ENCODE assay signal across 15 cellular contexts in genomic region chr3:11495948-11496557, GRCh38.
DNase-seq lines count a peak whose midpoint lies in the region; ATAC-seq, FAIRE-seq and TF ChIP-seq lines count a peak whose summit lies in the region.
"Had no signal": no experiment of that assay in that cellular context is flagged by ENCODE, and none has a peak within 500 bp of the region (broad histone marks: within the 10 kb centered on the region; RNA-seq: fewer than 3 reads in every experiment).

No MANE protein-coding gene starts in this region.

- no peak overlapping the region for H3K14ac ChIP-seq in H1 (ENCODE audit: insufficient read length)

- H4K5ac ChIP-seq in H1 (ENCODE audit: insufficient read length, low read depth, low read length): no peak overlapping the region

- CTCF ChIA-PET in H1 (lab: Charles Lee; ENCODE audit: partially characterized antibody): interaction anchor here (0.7 kb wide), 1 partner anchor 25 kb away, joined by 3 read pairs; no protein-coding TSS in a partner anchor

- H3K4me3 Mint-ChIP-seq in natural killer cell treated with Interleukin-12 subunit alpha and Interleukin-12 subunit beta and Interleukin-15 and Interleukin-18, amount 100 ng/mL, for 72 hours: no peak overlapping the region
- H3K4me3 Mint-ChIP-seq: CD8-positive, alpha-beta T cell; T-helper 1 cell treated with Interleukin-12 subunit alpha and Interleukin-12 subunit beta and Interleukin-4 antibody, amounts not matched to agents 30 μg/mL and 1 μg/mL, for 36 hours had no signal

- no peak overlapping the region for H3K4ac ChIP-seq in H1 (replicated peaks; ENCODE audit: insufficient read length, low read depth, low read length)

- H4K91ac ChIP-seq in H1 (replicated peaks; ENCODE audit: insufficient read length, low read length): no peak overlapping the region

- no peaks in the 10 kb centered on the region for H3K36me3 Mint-ChIP-seq in natural killer cell treated with Interleukin-12 subunit alpha and Interleukin-12 subunit beta and Interleukin-15 and Interleukin-18, amount 100 ng/mL, for 72 hours

- no peak overlapping the region for H2AK5ac ChIP-seq in H1 (ENCODE audit: low read depth, low read length)

- H3K79me2 ChIP-seq in H1 (ENCODE audit: control insufficient read depth in 1 of 2, insufficient read depth in 2 of 2, low read length in 2 of 2): no peaks in the 10 kb centered on the region

- H4K20me1 ChIP-seq in H1 (replicated peaks in 1 of 2; ENCODE audit: control insufficient read depth in 1 of 2, insufficient read depth in 2 of 2, low read length in 2 of 2): no peaks in the 10 kb centered on the region

- no peak overlapping the region for H2BK12ac ChIP-seq in H1 (ENCODE audit: low read depth, low read length)

- no peak overlapping the region for H2BK120ac ChIP-seq in H1 (replicated peaks; ENCODE audit: low read depth, low read length)

- WGBS in H1 (ENCODE audit: extremely low coverage in 1 of 2, insufficient coverage in 1 of 2, insufficient read length in 1 of 2, insufficient replicate concordance in 2 of 2, low coverage in 1 of 2, low lambda C conversion rate in 2 of 2, missing lambda C conversion rate in 1 of 2), 2 experiments: 46% methylated on average over 11 of the region's 11 CpGs; no CpG with 5 or more reads in 1 of the 2 experiments

- peak overlapping the region; percentile 23; the same call in 1 of the 2 replicates for H2BK15ac ChIP-seq in H1 (ENCODE audit: low read length)

- H4K8ac ChIP-seq in H1 (ENCODE audit: extremely low read depth, insufficient read depth, low read length): no peak overlapping the region

- H3K4me1 ChIP-seq in H1 (replicated peaks in 1 of 4; ENCODE audit: control insufficient read depth in 3 of 4, insufficient read depth in 4 of 4, low read length in 3 of 4): peaks cover 0 to 12% (median 8%) of the 10 kb centered on the region in 4 experiments; a peak in 3 of 7 replicates
- H3K4me1 ChIP-seq in left lung: peaks cover 3 to 38% of the 10 kb centered on the region in 2 donors
- peaks cover 23 to 40% of the 10 kb centered on the region in 2 donors for H3K4me1 ChIP-seq in thoracic aorta (ENCODE audit: control insufficient read depth in 1 of 2, low read depth in 2 of 2)

- peak; percentile 76 for FAIRE-seq in H1 (lab: Jason Lieb, UNC)

- no peak overlapping the region for H3K27ac ChIP-seq in H1 (ENCODE audit: low read depth, low read length)
- peak overlapping the region in 1 of 2 donors; percentile 16 for H3K27ac ChIP-seq in left lung
- peak overlapping the region; percentile 65 to 80 for H3K27ac ChIP-seq in thoracic aorta
- H3K27ac ChIP-seq: 22Rv1, gastrocnemius medialis had no signal

- intact Hi-C loops in left lung (cut with DNase I): no loop called here

- no peak overlapping the region for H3K27ac Mint-ChIP-seq in natural killer cell treated with Interleukin-12 subunit alpha and Interleukin-12 subunit beta and Interleukin-15 and Interleukin-18, amount 100 ng/mL, for 72 hours
- H3K27ac Mint-ChIP-seq: CD8-positive, alpha-beta T cell; T-helper 1 cell treated with Interleukin-12 subunit alpha and Interleukin-12 subunit beta and Interleukin-4 antibody, amounts not matched to agents 30 μg/mL and 1 μg/mL, for 36 hours had no signal

- TF ChIP-seq POLR2A in H1 (IDR thresholded peaks at IDR 0.05; ENCODE audit: control extremely low read depth in 1 of 2, low read depth in 2 of 2, low read length in 2 of 2): no peak

- H3K4me1 Mint-ChIP-seq in natural killer cell treated with Interleukin-12 subunit alpha and Interleukin-12 subunit beta and Interleukin-15 and Interleukin-18, amount 100 ng/mL, for 72 hours (ENCODE audit: low read depth in 2 of 2): peaks cover 0 to 6% of the 10 kb centered on the region in 2 donors

- TF ChIP-seq CTCF in H1 (IDR thresholded peaks at IDR 0.05; ENCODE audit: control extremely low read depth in 1 of 3, insufficient read depth in 1 of 3, low read depth in 1 of 3, low read length in 3 of 3) (no peak), left lung (IDR thresholded peaks at IDR 0.05) (no peak), thoracic aorta (IDR thresholded peaks at IDR 0.05) (no peak)

- H3K4me2 ChIP-seq in H1 (ENCODE audit: insufficient read depth in 1 of 2, low read depth in 2 of 2, low read length in 2 of 2): peak overlapping the region; percentile 26 to 41

- no peaks in the 10 kb centered on the region for H3K27me3 Mint-ChIP-seq in natural killer cell treated with Interleukin-12 subunit alpha and Interleukin-12 subunit beta and Interleukin-15 and Interleukin-18, amount 100 ng/mL, for 72 hours

- no peak overlapping the region for H3K23ac ChIP-seq in H1 (ENCODE audit: insufficient read length)

- POLR2A ChIA-PET in H1 (lab: Charles Lee; ENCODE audit: partially characterized antibody): interaction anchor here (0.8 kb wide), 1 partner anchor 9 kb away, joined by 3 read pairs; no protein-coding TSS in a partner anchor

- H3K9ac ChIP-seq in H1 (replicated peaks in 1 of 4; ENCODE audit: extremely low read depth in 1 of 4, low read depth in 3 of 4, low read length in 3 of 4): no peak overlapping the region

- peak; percentile 44 for DNase-seq in NCI-H748 (lab: John Stamatoyannopoulos, UW; ENCODE audit: unreplicated experiment)
- DNase-seq in NCI-H748 treated with DMSO at 0.1 percent for 48 hours (lab: John Stamatoyannopoulos, UW): no peak
- no peak for DNase-seq in H1 (ENCODE audit: low read depth in 1 of 2, low spot score in 2 of 2)
- no peak for DNase-seq in left lung
- no peak for DNase-seq in thoracic aorta (ENCODE audit: low spot score)
- no peak for DNase-seq in natural killer cell treated with Interleukin-12 subunit alpha and Interleukin-12 subunit beta and Interleukin-15 and Interleukin-18, amount 100 ng/mL, for 72 hours (ENCODE audit: low spot score)
- DNase-seq: activated naive CD4-positive, alpha-beta T cell; CD8-positive, alpha-beta T cell; cortex of kidney; gastrocnemius medialis; NCI-H2029 had no signal

- H3K18ac ChIP-seq in H1 (ENCODE audit: extremely low read depth, low read length): no peak overlapping the region

- no peak overlapping the region for H2BK5ac ChIP-seq in H1 (ENCODE audit: low read depth, low read length)

- H3K56ac ChIP-seq in H1 (replicated peaks; ENCODE audit: insufficient read length, low read depth, low read length): no peak overlapping the region

- H3K23me2 ChIP-seq in H1 (ENCODE audit: low read depth, low read length): no peaks in the 10 kb centered on the region

- H3K27me3 ChIP-seq in H1 (replicated peaks in 1 of 4; ENCODE audit: control insufficient read depth in 3 of 4, extremely low read depth in 1 of 4, insufficient read depth in 3 of 4, low read length in 3 of 4): no peaks in the 10 kb centered on the region
- no peaks in the 10 kb centered on the region for H3K27me3 ChIP-seq in left lung
- no peaks in the 10 kb centered on the region for H3K27me3 ChIP-seq in thoracic aorta (replicated peaks; ENCODE audit: insufficient read depth)
- H3K27me3 ChIP-seq: gastrocnemius medialis had no signal

- H3K4me3 ChIP-seq in H1 (ENCODE audit: extremely low read depth in 1 of 4, insufficient read depth in 2 of 4, low read depth in 3 of 4, low read length in 4 of 4) (no peak overlapping the region), left lung (no peak overlapping the region), thoracic aorta (peak overlapping the region; percentile 3)
- H3K4me3 ChIP-seq: gastrocnemius medialis had no signal

- no peak; a peak in 1 of 4 replicates for TF ChIP-seq RAD21 in H1 (IDR thresholded peaks at IDR 0.05 in 1 of 2, conservative IDR thresholded peaks at IDR 0.05 in 1 of 2; ENCODE audit: low read depth in 2 of 2, low read length in 2 of 2)

- no peaks in the 10 kb centered on the region for H3K9me3 Mint-ChIP-seq in natural killer cell treated with Interleukin-12 subunit alpha and Interleukin-12 subunit beta and Interleukin-15 and Interleukin-18, amount 100 ng/mL, for 72 hours
- H3K9me3 Mint-ChIP-seq: CD8-positive, alpha-beta T cell had no signal

- no peak overlapping the region for H2BK20ac ChIP-seq in H1 (ENCODE audit: low read length)

- ATAC-seq in left lung: peak; percentile 74
- peak; percentile 74 for ATAC-seq in thoracic aorta (ENCODE audit: insufficient number of reproducible peaks, low FRiP score, low read depth)
- no peak for ATAC-seq in natural killer cell treated with Interleukin-12 subunit alpha and Interleukin-12 subunit beta and Interleukin-15 and Interleukin-18, amount 100 ng/mL, for 72 hours
- no peak for ATAC-seq in HG03469 (IDR thresholded peaks at IDR 0.05; ENCODE audit: unreplicated experiment)
- ATAC-seq in GM18909 (IDR thresholded peaks at IDR 0.05; ENCODE audit: poor library complexity, unreplicated experiment): no peak
- ATAC-seq: CD8-positive, alpha-beta T cell; gastrocnemius medialis had no signal

- peaks cover 14 to 15% of the 10 kb centered on the region in 2 experiments; a peak in 3 of 4 replicates for H3K9me3 ChIP-seq in H1 (ENCODE audit: insufficient read depth in 2 of 2, low read depth in 1 of 2, low read length in 1 of 2)
- H3K9me3 ChIP-seq in left lung: no peaks in the 10 kb centered on the region
- no peaks in the 10 kb centered on the region for H3K9me3 ChIP-seq in thoracic aorta
- H3K9me3 ChIP-seq: gastrocnemius medialis had no signal

- H3K36me3 ChIP-seq in H1 (ENCODE audit: control insufficient read depth in 2 of 4, insufficient read depth in 4 of 4, low read length in 3 of 4) (no peaks in the 10 kb centered on the region), left lung (no peaks in the 10 kb centered on the region), thoracic aorta (no peaks in the 10 kb centered on the region)
- H3K36me3 ChIP-seq: gastrocnemius medialis had no signal

- no peak for TF ChIP-seq EP300 in H1 (IDR thresholded peaks at IDR 0.05; ENCODE audit: borderline replicate concordance in 1 of 2, low read depth in 2 of 2, low read length in 2 of 2)

- H3K79me1 ChIP-seq in H1 (ENCODE audit: low read depth, low read length): no peaks in the 10 kb centered on the region

- H2AFZ ChIP-seq in H1 (ENCODE audit: low read length): 0 out of 2 replicates have a peak overlapping the region, but pooled peaks have one; percentile 4

TF ChIP-seq in H1, 55 proteins besides CTCF, POLR2A, EP300 and RAD21:
- TF ChIP-seq NANOG (IDR thresholded peaks at IDR 0.05; ENCODE audit: insufficient read depth, low read depth, low read length, poor library complexity, severe bottlenecking) (peak; percentile 7), RNF2 (IDR thresholded peaks at IDR 0.05; ENCODE audit: borderline replicate concordance, low read depth, low read length, missing control alignments, poor library complexity, severe bottlenecking) (no peak), SUZ12 (IDR thresholded peaks at IDR 0.05; ENCODE audit: low read length) (no peak), BACH1 (IDR thresholded peaks at IDR 0.05; ENCODE audit: low read length) (peak; percentile 32; the same call in 1 of the 2 replicates), MAX (IDR thresholded peaks at IDR 0.05) (no peak)

Comparison
In these comparisons a context has a peak if more than half of its experiments do, and no peak if none do; other contexts are left out.
1. ATAC-seq: peak in left lung (single experiment) and thoracic aorta (single experiment); none in natural killer cell treated with Interleukin-12 subunit alpha and Interleukin-12 subunit beta and Interleukin-15 and Interleukin-18, amount 100 ng/mL, for 72 hours (0 of 2), HG03469 (single experiment) and GM18909 (single experiment).